Comparison of ENCODE assay signal across 20 cellular contexts in the genomic region with DNA sequence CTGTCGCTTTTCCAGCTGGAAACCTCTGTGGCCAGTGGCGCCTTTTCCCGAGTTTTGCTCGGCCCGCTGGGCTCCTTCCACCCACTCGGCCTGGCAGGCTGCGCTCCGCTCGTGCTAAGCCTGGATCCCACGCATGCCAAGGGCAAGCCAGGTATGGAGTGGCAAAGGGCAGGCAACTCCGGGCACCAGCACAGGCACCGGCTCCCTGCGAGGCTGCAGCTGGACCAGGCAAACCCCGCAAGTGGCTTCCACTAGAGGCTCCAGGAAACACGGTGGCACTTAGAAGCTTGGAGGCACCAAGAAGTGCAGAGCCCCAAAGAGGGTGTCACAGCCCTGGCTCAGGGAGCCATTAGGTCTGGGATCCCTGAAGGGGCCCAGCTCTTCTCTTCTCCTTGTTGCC.
"Had no signal": no experiment of that assay in that cellular context is flagged by ENCODE, and none has a peak within 500 bp of the region (broad histone marks: within the 10 kb centered on the region; RNA-seq: fewer than 3 reads in every experiment).

No MANE protein-coding gene starts in this region.

- H3K79me2 ChIP-seq: hepatocyte, parathyroid adenoma had no signal

- H3K4me1 ChIP-seq: foreskin keratinocyte, neural progenitor cell, parathyroid adenoma, psoas muscle, stomach, transverse colon had no signal

- H3K4me3 ChIP-seq: hepatocyte, neural progenitor cell, psoas muscle, stomach, thoracic aorta, transverse colon had no signal

- ATAC-seq: foreskin keratinocyte; natural killer cell treated with Interleukin-12 subunit alpha and Interleukin-12 subunit beta and Interleukin-15 and Interleukin-18, amount 100 ng/mL, for 72 hours; psoas muscle; sciatic nerve; stimulated activated naive B cell treated with anti-CD40 and anti-IgM and Interleukin-4, amounts not matched to agents 10 μg/mL and 1 μg/mL and 100 μg/mL, for 72 hours had no signal

- DNase-seq: erythroblast; foreskin keratinocyte; kidney glomerular epithelial cell; midbrain; occipital lobe; retina; stimulated activated CD4-positive, alpha-beta T cell treated with anti-CD3 and anti-CD28 coated beads, Interleukin-2, amount 100 ng/mL, for 24 hours; stimulated activated CD4-positive, alpha-beta T cell treated with anti-CD3 and anti-CD28 coated beads, Interleukin-4, amount 100 ng/mL, for 4 hours; stimulated activated naive B cell treated with anti-CD40 and anti-IgM and Interleukin-4, amounts not matched to agents 10 μg/mL and 1 μg/mL and 100 μg/mL, for 72 hours; stomach; transverse colon had no signal

- H3K27me3 ChIP-seq: foreskin keratinocyte, hepatocyte, neural progenitor cell, stomach, transverse colon had no signal

- H3K27ac ChIP-seq: foreskin keratinocyte, hepatocyte, neural progenitor cell, parathyroid adenoma, psoas muscle, stomach, thoracic aorta, transverse colon had no signal

- H3K27me3 Mint-ChIP-seq: dendritic cell treated with granulocyte-macrophage colony-stimulating factor and Interleukin-4, amounts not matched to agents 40 ng/mL and 50 ng/mL, for 4 days; memory B cell; natural killer cell treated with Interleukin-12 subunit alpha and Interleukin-12 subunit beta and Interleukin-15 and Interleukin-18, amount 100 ng/mL, for 72 hours; stimulated activated naive B cell treated with anti-CD40 and anti-IgM and Interleukin-4, amounts not matched to agents 10 μg/mL and 1 μg/mL and 100 μg/mL, for 72 hours had no signal

- H3K4me1 Mint-ChIP-seq: neural progenitor cell; stimulated activated naive B cell treated with anti-CD40 and anti-IgM and Interleukin-4, amounts not matched to agents 10 μg/mL and 1 μg/mL and 100 μg/mL, for 72 hours had no signal

- H3K4me2 ChIP-seq: hepatocyte, neural progenitor cell had no signal

- H3K4me3 Mint-ChIP-seq: dendritic cell treated with granulocyte-macrophage colony-stimulating factor and Interleukin-4, amounts not matched to agents 40 ng/mL and 50 ng/mL, for 4 days; memory B cell; natural killer cell treated with Interleukin-12 subunit alpha and Interleukin-12 subunit beta and Interleukin-15 and Interleukin-18, amount 100 ng/mL, for 72 hours; neural progenitor cell; stimulated activated naive B cell treated with anti-CD40 and anti-IgM and Interleukin-4, amounts not matched to agents 10 μg/mL and 1 μg/mL and 100 μg/mL, for 72 hours had no signal

- H3K9ac ChIP-seq: neural progenitor cell, parathyroid adenoma had no signal

- H3K27ac Mint-ChIP-seq: dendritic cell treated with granulocyte-macrophage colony-stimulating factor and Interleukin-4, amounts not matched to agents 40 ng/mL and 50 ng/mL, for 4 days; memory B cell; natural killer cell treated with Interleukin-12 subunit alpha and Interleukin-12 subunit beta and Interleukin-15 and Interleukin-18, amount 100 ng/mL, for 72 hours; neural progenitor cell; stimulated activated naive B cell treated with anti-CD40 and anti-IgM and Interleukin-4, amounts not matched to agents 10 μg/mL and 1 μg/mL and 100 μg/mL, for 72 hours had no signal

- H3K9me3 ChIP-seq: thoracic aorta, transverse colon had no signal

- H2AFZ ChIP-seq: hepatocyte, neural progenitor cell, parathyroid adenoma had no signal
